In genomic region chr19:18387395-18387794, GRCh38 we compare ENCODE assay signal across 9 cellular contexts. TPM values are rescaled to one million over a fixed set of nuclear protein-coding genes. Genes with fewer than 3 reads are reported as not detected.
A peak's percentile ranks its signal among the peaks of the same experiment; 100 is the strongest.
DNase-seq lines count a peak whose midpoint lies in the region; ATAC-seq and TF ChIP-seq lines count a peak whose summit lies in the region.
"Had no signal": no experiment of that assay in that cellular context is flagged by ENCODE, and none has a peak within 500 bp of the region (broad histone marks: within the 10 kb centered on the region; RNA-seq: fewer than 3 reads in every experiment).

No MANE protein-coding gene starts in this region.

- H3K4me1 ChIP-seq in adipocyte (ENCODE audit: control insufficient read depth, insufficient read depth, low read length) (peaks cover 11% of the 10 kb centered on the region), thoracic aorta (ENCODE audit: control insufficient read depth in 1 of 2, low read depth in 2 of 2) (peaks cover 3 to 21% of the 10 kb centered on the region in 2 donors)

- peak overlapping the region; percentile 79 for H3K4me3 ChIP-seq in adipocyte (ENCODE audit: low read length)
- peak overlapping the region; percentile 77 for H3K4me3 ChIP-seq in kidney epithelial cell (ENCODE audit: low read depth, low read length)
- H3K4me3 ChIP-seq in thoracic aorta = peak overlapping the region; percentile 41

- H3K9ac ChIP-seq in adipocyte (ENCODE audit: low read length) = peak overlapping the region; percentile 81

- intact Hi-C loops in activated CD4-positive, alpha-beta memory T cell treated with anti-CD3 and anti-CD28 coated beads for 36 hours (cut with micrococcal nuclease) = no loop called here

- peaks cover 16% of the 10 kb centered on the region for H3K4me1 Mint-ChIP-seq in activated CD4-positive, alpha-beta memory T cell treated with anti-CD3 and anti-CD28 coated beads, Interleukin-2, amount 10 ng/mL, durations not matched to agents 7 days and 5 days
- H3K4me1 Mint-ChIP-seq in activated CD4-positive, alpha-beta memory T cell treated with anti-CD3 and anti-CD28 coated beads for 36 hours (ENCODE audit: low read depth) = peaks cover 4% of the 10 kb centered on the region

- H3K4me3 Mint-ChIP-seq in activated CD4-positive, alpha-beta memory T cell treated with anti-CD3 and anti-CD28 coated beads, Interleukin-2, amount 10 ng/mL, durations not matched to agents 7 days and 5 days = peak overlapping the region; percentile 36
- H3K4me3 Mint-ChIP-seq in activated CD4-positive, alpha-beta memory T cell treated with anti-CD3 and anti-CD28 coated beads for 36 hours = no peak overlapping the region

- no peak overlapping the region for H3K27ac ChIP-seq in thoracic aorta

- H3K9me3 ChIP-seq in adipocyte (ENCODE audit: control insufficient read depth, low read length) (no peaks in the 10 kb centered on the region), thoracic aorta (no peaks in the 10 kb centered on the region)

- POLR2A ChIA-PET in activated CD4-positive, alpha-beta memory T cell treated with anti-CD3 and anti-CD28 coated beads, Interleukin-2, amount 10 ng/mL, durations not matched to agents 7 days and 5 days (lab: Charles Lee) = interaction anchor here (2.0 to 2.2 kb wide), 2 partner anchors 32 to 108 kb away, joined by 10 read pairs; partner anchors contain the start of gene SSBP4
- POLR2A ChIA-PET in activated CD4-positive, alpha-beta memory T cell treated with anti-CD3 and anti-CD28 coated beads for 36 hours (lab: Charles Lee) = no interaction called here

- ATAC-seq in thoracic aorta (ENCODE audit: insufficient number of reproducible peaks, low FRiP score, low read depth) (no peak), GM18517 (IDR thresholded peaks at IDR 0.05; ENCODE audit: unreplicated experiment) (no peak)

- H3K27ac Mint-ChIP-seq in activated CD4-positive, alpha-beta memory T cell treated with anti-CD3 and anti-CD28 coated beads, Interleukin-2, amount 10 ng/mL, durations not matched to agents 7 days and 5 days = no peak overlapping the region
- H3K27ac Mint-ChIP-seq in activated CD4-positive, alpha-beta memory T cell treated with anti-CD3 and anti-CD28 coated beads for 36 hours = no peak overlapping the region

- H3K27me3 ChIP-seq in adipocyte (replicated peaks; ENCODE audit: control insufficient read depth, insufficient read depth, low read length) (no peaks in the 10 kb centered on the region), kidney epithelial cell (ENCODE audit: control insufficient read depth, insufficient read depth, low read length) (no peaks in the 10 kb centered on the region), thoracic aorta (replicated peaks; ENCODE audit: insufficient read depth) (no peaks in the 10 kb centered on the region)

- no peaks in the 10 kb centered on the region for H3K36me3 Mint-ChIP-seq in activated CD4-positive, alpha-beta memory T cell treated with anti-CD3 and anti-CD28 coated beads, Interleukin-2, amount 10 ng/mL, durations not matched to agents 7 days and 5 days (ENCODE audit: low read depth)
- no peaks in the 10 kb centered on the region for H3K36me3 Mint-ChIP-seq in activated CD4-positive, alpha-beta memory T cell treated with anti-CD3 and anti-CD28 coated beads for 36 hours

- no peak for TF ChIP-seq CTCF in kidney epithelial cell (IDR thresholded peaks at IDR 0.05; ENCODE audit: insufficient read depth, low read length, poor library complexity, severe bottlenecking)
- no peak for TF ChIP-seq CTCF in thoracic aorta (IDR thresholded peaks at IDR 0.05)

- DNase-seq in activated CD4-positive, alpha-beta memory T cell treated with anti-CD3 and anti-CD28 coated beads, Interleukin-2, amount 10 ng/mL, durations not matched to agents 7 days and 5 days = no peak
- no peak for DNase-seq in activated CD4-positive, alpha-beta memory T cell treated with anti-CD3 and anti-CD28 coated beads for 36 hours
- DNase-seq in adipocyte (ENCODE audit: low read depth) (no peak), kidney epithelial cell (ENCODE audit: low read depth) (no peak), thoracic aorta (ENCODE audit: low spot score) (no peak), NCI-H446 treated with DMSO at 0.1 percent for 48 hours (lab: John Stamatoyannopoulos, UW) (no peak), NCI-H526 treated with DMSO at 0.1 percent for 48 hours (lab: John Stamatoyannopoulos, UW) (no peak)
- DNase-seq: central memory CD4-positive, alpha-beta T cell had no signal

- H3K36me3 ChIP-seq in adipocyte (ENCODE audit: control insufficient read depth, insufficient read depth, low read length, severe bottlenecking) (no peaks in the 10 kb centered on the region), kidney epithelial cell (ENCODE audit: control insufficient read depth, insufficient read depth, low read length) (peaks cover 4% of the 10 kb centered on the region), thoracic aorta (no peaks in the 10 kb centered on the region)

- H3K9me3 Mint-ChIP-seq in activated CD4-positive, alpha-beta memory T cell treated with anti-CD3 and anti-CD28 coated beads, Interleukin-2, amount 10 ng/mL, durations not matched to agents 7 days and 5 days = no peaks in the 10 kb centered on the region
- H3K9me3 Mint-ChIP-seq in activated CD4-positive, alpha-beta memory T cell treated with anti-CD3 and anti-CD28 coated beads for 36 hours = no peaks in the 10 kb centered on the region

- CTCF ChIA-PET in activated CD4-positive, alpha-beta memory T cell treated with anti-CD3 and anti-CD28 coated beads, Interleukin-2, amount 10 ng/mL, durations not matched to agents 7 days and 5 days (lab: Charles Lee) = interaction anchor here (0.8 to 6.5 kb wide), 15 partner anchors 10 to 200 kb away, joined by 3 to 58 read pairs (median 7); partner anchors contain the start of genes JUND, LRRC25 and SSBP4
- CTCF ChIA-PET in activated CD4-positive, alpha-beta memory T cell treated with anti-CD3 and anti-CD28 coated beads for 36 hours (lab: Charles Lee) = interaction anchor here (0.6 to 4.4 kb wide), 22 partner anchors 10 to 236 kb away, joined by 3 to 85 read pairs (median 8); partner anchors contain the start of genes JUND, LRRC25, LSM4 and SSBP4

- peaks cover 54% of the 10 kb centered on the region for H3K27me3 Mint-ChIP-seq in activated CD4-positive, alpha-beta memory T cell treated with anti-CD3 and anti-CD28 coated beads, Interleukin-2, amount 10 ng/mL, durations not matched to agents 7 days and 5 days
- H3K27me3 Mint-ChIP-seq in activated CD4-positive, alpha-beta memory T cell treated with anti-CD3 and anti-CD28 coated beads for 36 hours = peaks cover 35% of the 10 kb centered on the region

RNA-seq across cellular contexts. Expression of gene GDF15, which starts 1.4 kb away (rescaled TPM):
- not detected for total RNA-seq in activated CD4-positive, alpha-beta memory T cell treated with anti-CD3 and anti-CD28 coated beads, Interleukin-2, amount 10 ng/mL, durations not matched to agents 7 days and 5 days
- total RNA-seq in activated CD4-positive, alpha-beta memory T cell treated with anti-CD3 and anti-CD28 coated beads for 36 hours = not detected
- total RNA-seq in kidney epithelial cell = 637 and 822 TPM in 2 replicates
- 10 to 100 TPM in 1 of 2 donors, 1 to 10 TPM in 1; 2.3 to 25.5 TPM for total RNA-seq in thoracic aorta

RNA-seq across cellular contexts. Expression of gene LRRC25, which starts 10.0 kb away (rescaled TPM):
- total RNA-seq in activated CD4-positive, alpha-beta memory T cell treated with anti-CD3 and anti-CD28 coated beads, Interleukin-2, amount 10 ng/mL, durations not matched to agents 7 days and 5 days = not detected
- not detected for total RNA-seq in activated CD4-positive, alpha-beta memory T cell treated with anti-CD3 and anti-CD28 coated beads for 36 hours
- 0.08 and 0.14 TPM in 2 replicates for total RNA-seq in kidney epithelial cell
- total RNA-seq in thoracic aorta = 10 to 100 TPM; 18.7 to 30.3 TPM

RNA-seq across cellular contexts. Expression of gene SSBP4, which starts 31.8 kb away (rescaled TPM):
- 100 to 1,000 TPM; 140 to 153 TPM for total RNA-seq in activated CD4-positive, alpha-beta memory T cell treated with anti-CD3 and anti-CD28 coated beads, Interleukin-2, amount 10 ng/mL, durations not matched to agents 7 days and 5 days
- total RNA-seq in activated CD4-positive, alpha-beta memory T cell treated with anti-CD3 and anti-CD28 coated beads for 36 hours = 100 to 1,000 TPM in 1 of 2 experiments, 10 to 100 TPM in 1; 97.9 to 102 TPM
- total RNA-seq in kidney epithelial cell (92.6 and 96.2 TPM in 2 replicates), thoracic aorta (10 to 100 TPM; 87.7 to 94.9 TPM)

RNA-seq across cellular contexts. Expression of gene PGPEP1, which starts 47.0 kb away (rescaled TPM):
- 10 to 100 TPM; 42.7 to 44.0 TPM for total RNA-seq in activated CD4-positive, alpha-beta memory T cell treated with anti-CD3 and anti-CD28 coated beads, Interleukin-2, amount 10 ng/mL, durations not matched to agents 7 days and 5 days
- 10 to 100 TPM; 29.0 to 30.8 TPM for total RNA-seq in activated CD4-positive, alpha-beta memory T cell treated with anti-CD3 and anti-CD28 coated beads for 36 hours
- total RNA-seq in kidney epithelial cell = 28.8 and 34.4 TPM in 2 replicates
- total RNA-seq in thoracic aorta = 10 to 100 TPM; 23.7 TPM

RNA-seq across cellular contexts. Expression of gene ISYNA1, which starts 50.5 kb away (rescaled TPM):
- 10 to 100 TPM; 16.7 to 18.0 TPM for total RNA-seq in activated CD4-positive, alpha-beta memory T cell treated with anti-CD3 and anti-CD28 coated beads, Interleukin-2, amount 10 ng/mL, durations not matched to agents 7 days and 5 days
- 10 to 100 TPM; 19.3 to 20.0 TPM for total RNA-seq in activated CD4-positive, alpha-beta memory T cell treated with anti-CD3 and anti-CD28 coated beads for 36 hours
- total RNA-seq in kidney epithelial cell (53.9 and 59.5 TPM in 2 replicates), thoracic aorta (100 to 1,000 TPM in 1 of 2 donors, 10 to 100 TPM in 1; 60.9 to 143 TPM)

Comparison
In these comparisons a context has a peak if more than half of its experiments do, and no peak if none do; other contexts are left out.
1. RNA of gene GDF15, which starts 1.4 kb away (total RNA-seq): 637 to 822 TPM in kidney epithelial cell; 2.3 to 25.5 TPM in thoracic aorta, not detected in activated CD4-positive, alpha-beta memory T cell treated with anti-CD3 and anti-CD28 coated beads, Interleukin-2, amount 10 ng/mL, durations not matched to agents 7 days and 5 days and not detected in activated CD4-positive, alpha-beta memory T cell treated with anti-CD3 and anti-CD28 coated beads for 36 hours; every median in the first group is over 10 times any median in the second.
2. RNA of gene LRRC25, which starts 10.0 kb away (total RNA-seq): 18.7 to 30.3 TPM in thoracic aorta; 0.08 to 0.14 TPM in kidney epithelial cell, not detected in activated CD4-positive, alpha-beta memory T cell treated with anti-CD3 and anti-CD28 coated beads, Interleukin-2, amount 10 ng/mL, durations not matched to agents 7 days and 5 days and not detected in activated CD4-positive, alpha-beta memory T cell treated with anti-CD3 and anti-CD28 coated beads for 36 hours; every median in the first group is over 10 times any median in the second.
3. Peak in every context shown above with its lines, with median percentiles within 50 percentile points of each other: H3K4me3 ChIP-seq.